In the genomic region with DNA sequence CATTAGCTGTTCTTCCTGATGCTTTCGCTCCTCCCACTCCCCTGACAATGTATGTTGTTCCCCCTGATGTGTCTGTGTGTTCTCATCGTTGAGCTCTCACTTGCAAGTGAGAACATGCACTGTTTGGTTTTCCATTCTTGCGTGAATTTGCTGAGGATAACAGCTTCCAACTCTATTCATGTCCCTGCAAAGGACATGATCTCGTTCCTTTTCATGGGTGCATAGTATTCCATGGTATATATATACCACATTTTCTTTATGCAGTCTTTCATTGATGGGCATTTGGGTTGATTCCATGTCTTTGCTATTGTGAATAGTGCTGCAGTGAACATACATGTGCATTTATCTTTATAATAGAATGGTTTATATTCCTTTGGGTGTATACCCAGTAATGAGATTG, we compare ENCODE assay signal across 9 cellular contexts.
"Had no signal": no experiment of that assay in that cellular context is flagged by ENCODE, and none has a peak within 500 bp of the region (broad histone marks: within the 10 kb centered on the region; RNA-seq: fewer than 3 reads in every experiment).

No MANE protein-coding gene starts in this region.

- H3K4me3 ChIP-seq: GM23248 had no signal

- H3K4me3 Mint-ChIP-seq: H9, HFFc6 had no signal

- H3K9ac ChIP-seq: GM23248 had no signal

- H3K27ac ChIP-seq: GM23248 had no signal

- H3K4me1 Mint-ChIP-seq: H9 had no signal

- H3K27ac Mint-ChIP-seq: H9, HFFc6 had no signal

- DNase-seq: GM23248, GOT3, H9, HCEC 1CT, HFFc6, Kasumi-1, KG1 had no signal

- FAIRE-seq: HTR-8/SVneo had no signal

- H2AFZ ChIP-seq: GM23248 had no signal

- H3K27me3 Mint-ChIP-seq: IgD-negative memory B cell had no signal
